ENCODE assay signal across 17 cellular contexts in the genomic region with DNA sequence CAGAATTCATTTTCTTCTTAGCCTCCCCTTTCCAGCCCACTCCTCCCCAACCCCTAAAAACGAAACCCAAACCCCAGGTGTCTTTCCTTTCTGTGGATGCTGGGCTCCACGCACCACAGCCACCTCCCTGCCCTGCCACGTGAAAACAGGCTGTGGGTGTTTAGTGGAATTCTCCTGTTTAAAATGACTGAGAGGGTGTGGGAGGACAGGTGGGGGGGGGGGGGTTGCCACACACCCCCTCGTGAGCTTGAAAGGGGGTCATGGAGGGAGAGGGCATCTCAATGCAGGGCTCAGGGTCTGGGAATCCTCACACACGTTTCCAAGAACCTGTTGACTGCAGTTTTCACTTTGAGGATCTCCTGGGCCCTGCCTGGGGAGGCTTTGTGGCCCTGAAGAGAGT.
DNase-seq lines count a peak whose midpoint lies in the region; ATAC-seq and TF ChIP-seq lines count a peak whose summit lies in the region.
"Had no signal": no experiment of that assay in that cellular context is flagged by ENCODE, and none has a peak within 500 bp of the region (broad histone marks: within the 10 kb centered on the region; RNA-seq: fewer than 3 reads in every experiment).

No MANE protein-coding gene starts in this region.

- 100% methylated on average over 1 of the region's 5 CpGs for WGBS in trophoblast cell (ENCODE audit: extremely low coverage, insufficient coverage, insufficient read length)

- POLR2A ChIA-PET in activated naive CD8-positive, alpha-beta T cell treated with anti-CD3 and anti-CD28 coated beads, Interleukin-2, amount 10 ng/mL, durations not matched to agents 7 days and 5 days (lab: Charles Lee) = interaction anchor here (1.0 to 8.4 kb wide), 2 partner anchors 37 to 49 kb away, joined by 3 to 117 read pairs; no protein-coding TSS in a partner anchor

- no peak overlapping the region for H3K18ac ChIP-seq in trophoblast cell (ENCODE audit: low read length)

- no peak overlapping the region for H2BK12ac ChIP-seq in trophoblast cell (ENCODE audit: low read length)

- intact Hi-C loops in mucosa of descending colon (cut with DNase I, micrococcal nuclease) = no loop called here

- H3K4me1 ChIP-seq in mucosa of descending colon (ENCODE audit: low read depth) (no peaks in the 10 kb centered on the region), trophoblast cell (ENCODE audit: control insufficient read depth in 1 of 2, insufficient read depth in 2 of 2, low read length in 2 of 2) (peaks cover 0 to 4% of the 10 kb centered on the region in 2 experiments)

- H3K36me3 Mint-ChIP-seq in IgD-negative memory B cell = no peaks in the 10 kb centered on the region
- H3K36me3 Mint-ChIP-seq in activated naive CD8-positive, alpha-beta T cell treated with anti-CD3 and anti-CD28 coated beads, Interleukin-2, amount 10 ng/mL, durations not matched to agents 7 days and 5 days = no peaks in the 10 kb centered on the region

- no peak overlapping the region for H2BK5ac ChIP-seq in trophoblast cell (ENCODE audit: low read depth, low read length, poor library complexity)

- no peak overlapping the region for H3K4me2 ChIP-seq in trophoblast cell (ENCODE audit: low read length)

- no peak overlapping the region for H4K12ac ChIP-seq in trophoblast cell (ENCODE audit: low read depth, low read length)

- no peak overlapping the region for H2AFZ ChIP-seq in trophoblast cell (ENCODE audit: insufficient read depth, low read length, poor library complexity)

- H3K9ac ChIP-seq in trophoblast cell (ENCODE audit: low read length) = no peak overlapping the region

- no peak overlapping the region for H3K23ac ChIP-seq in trophoblast cell (ENCODE audit: low read length)

- ATAC-seq in activated naive CD8-positive, alpha-beta T cell treated with anti-CD3 and anti-CD28 coated beads, Interleukin-2, amount 10 ng/mL, durations not matched to agents 7 days and 5 days (ENCODE audit: low read depth) = no peak
- no peak for ATAC-seq in mucosa of descending colon
- ATAC-seq: HepG2 had no signal

- H3K36me3 ChIP-seq in mucosa of descending colon (ENCODE audit: low read depth) (no peaks in the 10 kb centered on the region), trophoblast cell (ENCODE audit: control insufficient read depth in 1 of 2, insufficient read depth in 2 of 2, low read length in 2 of 2) (no peaks in the 10 kb centered on the region)
- H3K36me3 ChIP-seq: transverse colon, WERI-Rb-1 had no signal

- no peak for TF ChIP-seq CTCF in mucosa of descending colon (IDR thresholded peaks at IDR 0.05)

- H4K91ac ChIP-seq in trophoblast cell (ENCODE audit: low read depth, low read length) = no peak overlapping the region

- DNase-seq in activated CD4-positive, alpha-beta T cell treated with anti-CD3 and anti-CD28 coated beads, Interleukin-2, amount 50 U/mL, for 48 hours = peak; percentile 21 to 38
- no peak for DNase-seq in activated CD4-positive, alpha-beta T cell treated with anti-CD3 and anti-CD28 coated beads for 48 hours
- no peak for DNase-seq in activated naive CD8-positive, alpha-beta T cell treated with anti-CD3 and anti-CD28 coated beads, Interleukin-2, amount 10 ng/mL, durations not matched to agents 7 days and 5 days
- DNase-seq in stimulated activated CD8-positive, alpha-beta memory T cell treated with anti-CD3 and anti-CD28 coated beads, Interleukin-4, amount 100 ng/mL, for 48 hours = peak; percentile 52
- DNase-seq in mucosa of descending colon (no peak), NCI-H1417 (lab: John Stamatoyannopoulos, UW) (no peak), trophoblast cell (no peak)
- DNase-seq: activated gamma-delta T cell treated with Interleukin-2 at 50 U/mL for 16 hours, DMS79 treated with DMSO at 0.1 percent for 48 hours, HCEC 1CT, NCI-H1417 treated with DMSO at 0.1 percent for 48 hours, NCI-H526, SHP77 treated with DMSO at 0.1 percent for 48 hours, transverse colon, WERI-Rb-1 had no signal

- H3K4me3 ChIP-seq in mucosa of descending colon (no peak overlapping the region), trophoblast cell (ENCODE audit: low read depth, low read length) (no peak overlapping the region)
- H3K4me3 ChIP-seq: transverse colon had no signal

- H2BK120ac ChIP-seq in trophoblast cell (ENCODE audit: insufficient read depth, low read length, poor library complexity) = no peak overlapping the region

- H3K9me3 ChIP-seq in mucosa of descending colon = no peaks in the 10 kb centered on the region
- H3K9me3 ChIP-seq in trophoblast cell (ENCODE audit: insufficient read depth, low read depth, low read length) = no peaks in the 10 kb centered on the region
- H3K9me3 ChIP-seq: transverse colon had no signal

- H3K9me3 Mint-ChIP-seq in IgD-negative memory B cell = no peaks in the 10 kb centered on the region
- no peaks in the 10 kb centered on the region for H3K9me3 Mint-ChIP-seq in activated naive CD8-positive, alpha-beta T cell treated with anti-CD3 and anti-CD28 coated beads, Interleukin-2, amount 10 ng/mL, durations not matched to agents 7 days and 5 days

- H3K4me1 Mint-ChIP-seq in IgD-negative memory B cell = peaks cover 52 to 70% (median 57%) of the 10 kb centered on the region in 3 donors
- H3K4me1 Mint-ChIP-seq in activated naive CD8-positive, alpha-beta T cell treated with anti-CD3 and anti-CD28 coated beads, Interleukin-2, amount 10 ng/mL, durations not matched to agents 7 days and 5 days = peaks cover 69% of the 10 kb centered on the region

- no peak overlapping the region for H3K4ac ChIP-seq in trophoblast cell (ENCODE audit: low read depth, low read length)

- H3K79me2 ChIP-seq in trophoblast cell (ENCODE audit: control insufficient read depth, insufficient read depth, low read length, poor library complexity) = no peaks in the 10 kb centered on the region

- peaks cover 8% of the 10 kb centered on the region for H3K27me3 Mint-ChIP-seq in IgD-negative memory B cell
- H3K27me3 Mint-ChIP-seq in activated naive CD8-positive, alpha-beta T cell treated with anti-CD3 and anti-CD28 coated beads, Interleukin-2, amount 10 ng/mL, durations not matched to agents 7 days and 5 days = no peaks in the 10 kb centered on the region

- H3K27me3 ChIP-seq in trophoblast cell (ENCODE audit: insufficient read depth, low read length) = no peaks in the 10 kb centered on the region
- H3K27me3 ChIP-seq: transverse colon had no signal

- H3K14ac ChIP-seq in trophoblast cell (ENCODE audit: low read length) = no peak overlapping the region

- H3K79me1 ChIP-seq in trophoblast cell (ENCODE audit: low read length) = no peaks in the 10 kb centered on the region

- H2AK5ac ChIP-seq in trophoblast cell (ENCODE audit: low read length) = no peak overlapping the region

- peak overlapping the region; percentile 95 to 99 (median 96) for H3K27ac Mint-ChIP-seq in IgD-negative memory B cell
- peak overlapping the region; percentile 99 for H3K27ac Mint-ChIP-seq in activated naive CD8-positive, alpha-beta T cell treated with anti-CD3 and anti-CD28 coated beads, Interleukin-2, amount 10 ng/mL, durations not matched to agents 7 days and 5 days

- no peak overlapping the region for H4K8ac ChIP-seq in trophoblast cell (ENCODE audit: low read depth, low read length)

- H3K27ac ChIP-seq in trophoblast cell (ENCODE audit: low read depth, low read length) = no peak overlapping the region
- H3K27ac ChIP-seq: WERI-Rb-1 had no signal

- H3K4me3 Mint-ChIP-seq in IgD-negative memory B cell = peak overlapping the region; percentile 14 to 93 (median 62)
- peak overlapping the region; percentile 92 for H3K4me3 Mint-ChIP-seq in activated naive CD8-positive, alpha-beta T cell treated with anti-CD3 and anti-CD28 coated beads, Interleukin-2, amount 10 ng/mL, durations not matched to agents 7 days and 5 days

Comparison
In these comparisons a context has a peak if more than half of its experiments do, and no peak if none do; other contexts are left out.
1. DNase-seq: peak in activated CD4-positive, alpha-beta T cell treated with anti-CD3 and anti-CD28 coated beads, Interleukin-2, amount 50 U/mL, for 48 hours (2 of 2) and stimulated activated CD8-positive, alpha-beta memory T cell treated with anti-CD3 and anti-CD28 coated beads, Interleukin-4, amount 100 ng/mL, for 48 hours (single experiment); none in activated CD4-positive, alpha-beta T cell treated with anti-CD3 and anti-CD28 coated beads for 48 hours (single experiment), activated naive CD8-positive, alpha-beta T cell treated with anti-CD3 and anti-CD28 coated beads, Interleukin-2, amount 10 ng/mL, durations not matched to agents 7 days and 5 days (single experiment), mucosa of descending colon (0 of 3), NCI-H1417 (0 of 3) and trophoblast cell (0 of 2).